In the genomic region with DNA sequence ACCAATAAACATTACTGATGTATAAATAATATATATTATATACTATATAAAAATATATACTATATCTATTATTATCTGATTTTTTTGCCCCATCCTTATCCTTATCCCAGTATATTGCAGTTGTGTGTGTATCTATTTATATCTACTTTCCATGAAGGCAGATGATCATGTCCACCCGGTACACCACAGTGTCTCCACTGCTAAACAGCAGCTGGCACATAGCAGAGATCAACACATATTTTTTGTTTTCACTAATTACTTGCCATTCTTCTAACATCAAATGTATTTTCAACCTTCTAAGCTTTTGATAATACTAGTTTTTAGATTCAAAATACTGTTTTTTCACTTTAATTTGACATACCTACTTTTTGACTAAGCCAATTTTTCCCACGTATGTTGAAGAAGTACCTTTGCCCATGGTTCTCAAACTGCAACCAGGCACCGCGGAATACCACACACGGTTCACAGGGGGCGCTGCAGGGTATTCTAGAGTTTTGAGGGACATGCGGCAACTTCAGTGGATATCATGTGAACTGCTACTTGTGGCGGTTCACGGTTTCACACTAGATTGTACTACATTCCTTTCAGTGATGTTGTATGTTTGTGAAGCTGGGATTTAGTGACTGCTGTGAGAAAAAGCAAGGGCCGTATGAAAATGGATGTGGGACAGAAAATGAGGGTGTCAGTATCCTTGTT, we compare ENCODE assay signal across 9 cellular contexts.
DNase-seq lines count a peak whose midpoint lies in the region; ATAC-seq, FAIRE-seq and TF ChIP-seq lines count a peak whose summit lies in the region.
"Had no signal": no experiment of that assay in that cellular context is flagged by ENCODE, and none has a peak within 500 bp of the region (broad histone marks: within the 10 kb centered on the region; RNA-seq: fewer than 3 reads in every experiment).

No MANE protein-coding gene starts in this region.

- no peak overlapping the region for H3K27ac Mint-ChIP-seq in natural killer cell

- H3K79me2 ChIP-seq in HepG2 (ENCODE audit: insufficient read depth, low read length), result no peaks in the 10 kb centered on the region

- intact Hi-C loops in ascending aorta (cut with DNase I) (no loop called here), HepG2 (cut with micrococcal nuclease; ENCODE audit: unreplicated experiment) (loop anchor here (1.0 to 5.0 kb wide), 2 partner anchors 328 to 346 kb away; no protein-coding TSS in a partner anchor), natural killer cell (cut with micrococcal nuclease) (no loop called here)

- no peaks in the 10 kb centered on the region for H3K36me3 Mint-ChIP-seq in natural killer cell

- H3K27me3 ChIP-seq in ascending aorta (no peaks in the 10 kb centered on the region), HepG2 (ENCODE audit: control insufficient read depth in 1 of 2, insufficient read depth in 2 of 2, low read length in 2 of 2) (no peaks in the 10 kb centered on the region)
- H3K27me3 ChIP-seq: tibial nerve had no signal

- no peak overlapping the region for H3K4me3 Mint-ChIP-seq in natural killer cell

- WGBS in HepG2 (ENCODE audit: low lambda C conversion rate), result 7% methylated on average over 10 of the region's 10 CpGs

- peak; percentile 44; the same call in 1 of the 2 replicates for TF ChIP-seq RAD21 in HepG2 (CRISPR knock-in tag; IDR thresholded peaks at IDR 0.05)

- H3K4me1 Mint-ChIP-seq in natural killer cell, result no peaks in the 10 kb centered on the region

- H3K9me3 ChIP-seq in ascending aorta (no peaks in the 10 kb centered on the region), HepG2 (ENCODE audit: low read length) (no peaks in the 10 kb centered on the region)

- TF ChIP-seq EP300 in HepG2 (IDR thresholded peaks at IDR 0.05; ENCODE audit: low read depth in 2 of 2, low read length in 2 of 2) (no peak), HepG2 (CRISPR knock-in tag; IDR thresholded peaks at IDR 0.05; ENCODE audit: borderline replicate concordance) (no peak)

- no peaks in the 10 kb centered on the region for H3K27me3 Mint-ChIP-seq in natural killer cell (ENCODE audit: low read depth in 2 of 2)

- POLR2A ChIA-PET in HepG2 (lab: Yijun Ruan, JAX), result no interaction called here

- no peak for TF ChIP-seq POLR2A in HepG2 (IDR thresholded peaks at IDR 0.05; ENCODE audit: insufficient read depth in 1 of 2, low read depth in 2 of 2, low read length in 2 of 2)

- no peak overlapping the region for H3K4me3 ChIP-seq in ascending aorta
- no peak overlapping the region for H3K4me3 ChIP-seq in HepG2 (replicated peaks in 1 of 3; ENCODE audit: insufficient read depth in 1 of 3, low read depth in 2 of 3, low read length in 3 of 3)
- H3K4me3 ChIP-seq: tibial nerve had no signal

- no peak for FAIRE-seq in HepG2 (lab: Jason Lieb, UNC)

- H3K36me3 ChIP-seq in ascending aorta (no peaks in the 10 kb centered on the region), HepG2 (replicated peaks in 1 of 2; ENCODE audit: control insufficient read depth in 1 of 2, insufficient read depth in 2 of 2, low read length in 2 of 2) (no peaks in the 10 kb centered on the region)
- H3K36me3 ChIP-seq: tibial nerve had no signal

- H4K20me1 ChIP-seq in HepG2 (ENCODE audit: insufficient read depth, low read length), result no peaks in the 10 kb centered on the region

- H3K27ac ChIP-seq in ascending aorta, result no peak overlapping the region
- H3K27ac ChIP-seq in HepG2 (ENCODE audit: extremely low read length, insufficient read depth, low read length), result no peak overlapping the region
- H3K27ac ChIP-seq: tibial nerve had no signal

- peak; percentile 60 for DNase-seq in COLO829 (ENCODE audit: low spot score)
- no peak for DNase-seq in ascending aorta (ENCODE audit: low spot score in 2 of 2)
- DNase-seq in HepG2 (ENCODE audit: low spot score), result peak; percentile 48
- DNase-seq in NCI-H187 (lab: John Stamatoyannopoulos, UW), result no peak
- no peak for DNase-seq in NCI-H1694 treated with DMSO at 0.1 percent for 48 hours (lab: John Stamatoyannopoulos, UW)
- DNase-seq in natural killer cell, result no peak

- in situ Hi-C loops in HepG2 (cut with HindIII; ENCODE audit: extremely low pct_ligation_motif_present, low pct_unique_long_range_greater_than_20kb), result no loop called here

- TF ChIP-seq CTCF in ascending aorta (IDR thresholded peaks at IDR 0.05) (peak in 2 of 3 experiments; percentile 22 to 37), HepG2 (CRISPR knock-in tag; IDR thresholded peaks at IDR 0.05) (peak; percentile 59), natural killer cell (IDR thresholded peaks at IDR 0.05) (no peak)

- peak; percentile 93 for ATAC-seq in GM18907 (IDR thresholded peaks at IDR 0.05; ENCODE audit: unreplicated experiment)
- peak; percentile 82 for ATAC-seq in HG03442 (IDR thresholded peaks at IDR 0.05; ENCODE audit: unreplicated experiment)
- ATAC-seq in HepG2, result peak; percentile 95
- no peak for ATAC-seq in natural killer cell

- BruUV-seq in HepG2 (replicated peaks; lab: Mats Ljungman, UMichigan), result no TSS peak

- no peak overlapping the region for H2AFZ ChIP-seq in HepG2 (ENCODE audit: low read length)

- CTCF ChIA-PET in HepG2 (lab: Yijun Ruan, JAX; ENCODE audit: low intra/inter-chr PET ratio, low total read pairs), result interaction anchor here (0.8 kb wide), 1 partner anchor 346 kb away, joined by 3 read pairs; no protein-coding TSS in a partner anchor

- H3K4me2 ChIP-seq in HepG2 (ENCODE audit: low read depth, low read length), result no peak overlapping the region

- H3K9me3 Mint-ChIP-seq in natural killer cell, result peaks cover 5 to 7% of the 10 kb centered on the region in 2 donors

- no peaks in the 10 kb centered on the region for H3K4me1 ChIP-seq in ascending aorta
- H3K4me1 ChIP-seq in HepG2 (ENCODE audit: insufficient read depth, low read length), result no peaks in the 10 kb centered on the region
- H3K4me1 ChIP-seq: tibial nerve had no signal

- H3K9ac ChIP-seq in HepG2 (ENCODE audit: insufficient read depth, low read depth, low read length), result no peak overlapping the region

TF ChIP-seq in HepG2, 621 proteins besides CTCF, POLR2A, EP300 and RAD21:
- TF ChIP-seq SMC3 (IDR thresholded peaks at IDR 0.05; ENCODE audit: low read length), result peak; percentile 41; the same call in 1 of the 2 replicates
- TF ChIP-seq XRCC5 (optimal IDR thresholded peaks at IDR 0.05; ENCODE audit: low read length), result peak; percentile 34
- no peak for TF ChIP-seq ZNF253 (CRISPR knock-in tag; IDR thresholded peaks at IDR 0.05; ENCODE audit: borderline replicate concordance)
- peak; percentile 56 for TF ChIP-seq STAG1 (CRISPR knock-in tag; IDR thresholded peaks at IDR 0.05)
- no peak for TF ChIP-seq HNF4A (CRISPR knock-in tag; IDR thresholded peaks at IDR 0.05)
- no peak for TF ChIP-seq ZFAT (CRISPR knock-in tag; conservative IDR thresholded peaks at IDR 0.05)

Comparison
In these comparisons a context has a peak if more than half of its experiments do, and no peak if none do; other contexts are left out.
1. DNase-seq: peak in COLO829 (single experiment) and HepG2 (single experiment); none in ascending aorta (0 of 2), NCI-H187 (0 of 2), NCI-H1694 treated with DMSO at 0.1 percent for 48 hours (single experiment) and natural killer cell (single experiment).
2. ATAC-seq: peak in GM18907 (single experiment), HG03442 (single experiment) and HepG2 (single experiment); none in natural killer cell (0 of 3).